1 cellular context compared by ENCODE assay signal in genomic region chr5:77775773-77776605, GRCh38.
TF ChIP-seq lines count a peak whose summit lies in the region.

Gene TBCA, minus strand, starts transcription at chr5:77776339. Its CDS starts 82 bp downstream, at chr5:77776257.

TF ChIP-seq in HepG2, 621 proteins besides CTCF, POLR2A, EP300 and RAD21 (continued from another document and continues in another):
- no peak for TF ChIP-seq ZBTB46 (CRISPR knock-in tag; IDR thresholded peaks at IDR 0.05; ENCODE audit: borderline replicate concordance)
- TF ChIP-seq HNF4G (IDR thresholded peaks at IDR 0.05; ENCODE audit: borderline replicate concordance, low read depth, low read length): no peak
- no peak for TF ChIP-seq HNF4G (CRISPR knock-in tag; IDR thresholded peaks at IDR 0.05; ENCODE audit: borderline replicate concordance, low read depth)
- no peak for TF ChIP-seq ZNF34 (CRISPR knock-in tag; IDR thresholded peaks at IDR 0.05; ENCODE audit: borderline replicate concordance)
- TF ChIP-seq HOMEZ (CRISPR knock-in tag; IDR thresholded peaks at IDR 0.05; ENCODE audit: low read depth): peak; percentile 26; the same call in 1 of the 2 replicates
- no peak for TF ChIP-seq ATRX (CRISPR knock-in tag; IDR thresholded peaks at IDR 0.05; ENCODE audit: borderline replicate concordance)
- no peak for TF ChIP-seq ZNF354B (CRISPR knock-in tag; IDR thresholded peaks at IDR 0.05)
- peak; percentile 67; the same call in 1 of the 2 replicates for TF ChIP-seq ARNT2 (CRISPR knock-in tag; IDR thresholded peaks at IDR 0.05; ENCODE audit: low read depth)
- peak; percentile 46; the same call in 1 of the 2 replicates for TF ChIP-seq ZNF570 (CRISPR knock-in tag; IDR thresholded peaks at IDR 0.05; ENCODE audit: borderline replicate concordance)
- TF ChIP-seq ZBTB44 (CRISPR knock-in tag; IDR thresholded peaks at IDR 0.05): no peak; the same call in 1 of the 2 replicates
- no peak for TF ChIP-seq PBX2 (CRISPR knock-in tag; IDR thresholded peaks at IDR 0.05)
- TF ChIP-seq TAF1 (CRISPR knock-in tag; IDR thresholded peaks at IDR 0.05): peak; percentile 77
- peak; percentile 66; the same call in 1 of the 3 replicates for TF ChIP-seq MXI1 (IDR thresholded peaks at IDR 0.05; ENCODE audit: borderline replicate concordance, low read depth, low read length)
- TF ChIP-seq ZNF432 (CRISPR knock-in tag; IDR thresholded peaks at IDR 0.05; ENCODE audit: borderline replicate concordance): no peak
- no peak for TF ChIP-seq KDM4B (CRISPR knock-in tag; IDR thresholded peaks at IDR 0.05)
- TF ChIP-seq NCOA2 (CRISPR knock-in tag; IDR thresholded peaks at IDR 0.05): no peak
- TF ChIP-seq ZBTB39 (CRISPR knock-in tag; IDR thresholded peaks at IDR 0.05): peak; percentile 68; the same call in 1 of the 2 replicates
- peak; percentile 94 for TF ChIP-seq ZNF563 (CRISPR knock-in tag; IDR thresholded peaks at IDR 0.05)
- peak; percentile 32 for TF ChIP-seq XRCC5 (optimal IDR thresholded peaks at IDR 0.05; ENCODE audit: low read length)
- no peak for TF ChIP-seq FOXP1 (IDR thresholded peaks at IDR 0.05)
- no peak for TF ChIP-seq FOXP1 (CRISPR knock-in tag; IDR thresholded peaks at IDR 0.05)
- TF ChIP-seq LCORL (IDR thresholded peaks at IDR 0.05): peak; percentile 65; the same call in 1 of the 2 replicates
- peak; percentile 77 for TF ChIP-seq LCORL (CRISPR knock-in tag; IDR thresholded peaks at IDR 0.05)
- TF ChIP-seq KDM2A (CRISPR knock-in tag; IDR thresholded peaks at IDR 0.05; ENCODE audit: borderline replicate concordance, low read depth): peak; percentile 80; the same call in 1 of the 2 replicates
- TF ChIP-seq ATF2 (CRISPR knock-in tag; IDR thresholded peaks at IDR 0.05): peak; percentile 19; the same call in 1 of the 2 replicates
- peak; percentile 89; the same call in 1 of the 2 replicates for TF ChIP-seq NFKB2 (CRISPR knock-in tag; IDR thresholded peaks at IDR 0.05; ENCODE audit: borderline replicate concordance)
- no peak for TF ChIP-seq SATB2 (CRISPR knock-in tag; IDR thresholded peaks at IDR 0.05)
- TF ChIP-seq KLF6 (CRISPR knock-in tag; IDR thresholded peaks at IDR 0.05): peak; percentile 93
- no peak for TF ChIP-seq ZNF644 (CRISPR knock-in tag; IDR thresholded peaks at IDR 0.05; ENCODE audit: low read depth)
- peak; percentile 93 for TF ChIP-seq SALL2 (CRISPR knock-in tag; IDR thresholded peaks at IDR 0.05)
- no peak for TF ChIP-seq ZNF260 (CRISPR knock-in tag; IDR thresholded peaks at IDR 0.05; ENCODE audit: borderline replicate concordance, low read depth)
- no peak for TF ChIP-seq JARID2 (CRISPR knock-in tag; IDR thresholded peaks at IDR 0.05; ENCODE audit: insufficient replicate concordance)
- TF ChIP-seq SP1 (IDR thresholded peaks at IDR 0.05): no peak
- peak; percentile 36; the same call in 1 of the 2 replicates for TF ChIP-seq SP1 (CRISPR knock-in tag; IDR thresholded peaks at IDR 0.05)
- TF ChIP-seq ZNF124 (CRISPR knock-in tag; IDR thresholded peaks at IDR 0.05): no peak
- peak; percentile 50; the same call in 1 of the 2 replicates for TF ChIP-seq EED (CRISPR knock-in tag; IDR thresholded peaks at IDR 0.05)
- peak; percentile 81; the same call in 1 of the 2 replicates for TF ChIP-seq CSRNP1 (CRISPR knock-in tag; IDR thresholded peaks at IDR 0.05)
- peak; percentile 21; the same call in 1 of the 2 replicates for TF ChIP-seq MLXIP (CRISPR knock-in tag; IDR thresholded peaks at IDR 0.05; ENCODE audit: borderline replicate concordance)
- 0 out of 2 replicates have a peak, but pooled peaks have one; percentile 41 for TF ChIP-seq ZNF33A (CRISPR knock-in tag; IDR thresholded peaks at IDR 0.05; ENCODE audit: borderline replicate concordance)
- no peak for TF ChIP-seq THYN1 (CRISPR knock-in tag; IDR thresholded peaks at IDR 0.05; ENCODE audit: borderline replicate concordance, low read depth)
- no peak; the same call in 1 of the 2 replicates for TF ChIP-seq SKIL (CRISPR knock-in tag; IDR thresholded peaks at IDR 0.05; ENCODE audit: borderline replicate concordance)
- TF ChIP-seq ZBTB38 (CRISPR knock-in tag; IDR thresholded peaks at IDR 0.05): peak; percentile 58; the same call in 1 of the 2 replicates
- TF ChIP-seq HNF1B (CRISPR knock-in tag; IDR thresholded peaks at IDR 0.05): peak; percentile 60
- TF ChIP-seq KLF12 (CRISPR knock-in tag; IDR thresholded peaks at IDR 0.05; ENCODE audit: borderline replicate concordance): peak; percentile 90
- no peak; the same call in 1 of the 2 replicates for TF ChIP-seq ZNF552 (CRISPR knock-in tag; IDR thresholded peaks at IDR 0.05; ENCODE audit: borderline replicate concordance)
- no peak for TF ChIP-seq ZNF75D (CRISPR knock-in tag; IDR thresholded peaks at IDR 0.05; ENCODE audit: borderline replicate concordance)
